Comparison of ENCODE assay signal across 8 cellular contexts in genomic region chr12:124609041-124609984, GRCh38. TPM values are rescaled to one million over a fixed set of nuclear protein-coding genes. Genes with fewer than 3 reads are reported as not detected.
DNase-seq lines count a peak whose midpoint lies in the region; ATAC-seq and TF ChIP-seq lines count a peak whose summit lies in the region.

No MANE protein-coding gene starts in this region.

- TF ChIP-seq CTCF in BE2C (IDR thresholded peaks at IDR 0.05; ENCODE audit: low read depth, low read length), result no peak
- TF ChIP-seq CTCF in endothelial cell (IDR thresholded peaks at IDR 0.05; ENCODE audit: unreplicated experiment), result no peak

- no peak overlapping the region for H3K4me3 ChIP-seq in BE2C (ENCODE audit: low read depth, low read length)

- DNase-seq in BE2C (peak; percentile 56), HK-2 (ENCODE audit: unreplicated experiment) (peak; percentile 39), NOMO-1 (lab: John Stamatoyannopoulos, UW; ENCODE audit: unreplicated experiment in 2 of 2) (peak; percentile 74 to 82), Right ventricle myocardium superior (peak; percentile 89), endothelial cell (ENCODE audit: low spot score) (no peak)
- peak; percentile 69 for DNase-seq in activated T-cell treated with anti-CD3 and anti-CD28 coated beads, Interleukin-2, amount 50 U/mL, for 4 hours
- DNase-seq in stimulated activated CD4-positive, alpha-beta T cell treated with anti-CD3 and anti-CD28 coated beads, Interleukin-12 subunit alpha, Interleukin-12 subunit beta, amount 100 ng/mL, for 48 hours (ENCODE audit: low read depth in 2 of 3, low spot score in 1 of 3), result peak; percentile 46 to 55 (median 50)

- H3K36me3 ChIP-seq in BE2C, result no peaks in the 10 kb centered on the region

- no peak overlapping the region for H3K27ac Mint-ChIP-seq in endothelial cell (ENCODE audit: unreplicated experiment)

- H3K27me3 Mint-ChIP-seq in activated T-cell treated with anti-CD3 and anti-CD28 coated beads, Interleukin-2, amount 50 U/mL, for 4 hours (ENCODE audit: low read depth), result peaks cover 8% of the 10 kb centered on the region
- H3K27me3 Mint-ChIP-seq in endothelial cell (ENCODE audit: unreplicated experiment), result peaks cover 6% of the 10 kb centered on the region

- no peaks in the 10 kb centered on the region for H3K27me3 ChIP-seq in BE2C

- peak overlapping the region; percentile 59 for H3K4me3 Mint-ChIP-seq in activated T-cell treated with anti-CD3 and anti-CD28 coated beads, Interleukin-2, amount 50 U/mL, for 4 hours
- no peak overlapping the region for H3K4me3 Mint-ChIP-seq in endothelial cell (ENCODE audit: unreplicated experiment)

- ATAC-seq in GM19372 (IDR thresholded peaks at IDR 0.05; ENCODE audit: low read depth, unreplicated experiment) (peak; percentile 73), Right ventricle myocardium superior (ENCODE audit: poor library complexity) (peak; percentile 80)
- peak; percentile 81 to 83 for ATAC-seq in activated T-cell treated with anti-CD3 and anti-CD28 coated beads, Interleukin-2, amount 50 U/mL, for 4 hours

- no peaks in the 10 kb centered on the region for H3K36me3 Mint-ChIP-seq in activated T-cell treated with anti-CD3 and anti-CD28 coated beads, Interleukin-2, amount 50 U/mL, for 4 hours (ENCODE audit: insufficient read depth)
- peaks cover 3% of the 10 kb centered on the region for H3K36me3 Mint-ChIP-seq in endothelial cell (ENCODE audit: low read depth, unreplicated experiment)

- H3K4me1 ChIP-seq in BE2C, result peaks cover 26% of the 10 kb centered on the region

- intact Hi-C loops in Right ventricle myocardium superior (cut with DNase I), result no loop called here

- peaks cover 32% of the 10 kb centered on the region for H3K4me1 Mint-ChIP-seq in activated T-cell treated with anti-CD3 and anti-CD28 coated beads, Interleukin-2, amount 50 U/mL, for 4 hours (ENCODE audit: low read depth)
- peaks cover 10% of the 10 kb centered on the region for H3K4me1 Mint-ChIP-seq in endothelial cell (ENCODE audit: unreplicated experiment)

- no peaks in the 10 kb centered on the region for H3K9me3 Mint-ChIP-seq in activated T-cell treated with anti-CD3 and anti-CD28 coated beads, Interleukin-2, amount 50 U/mL, for 4 hours
- H3K9me3 Mint-ChIP-seq in endothelial cell (ENCODE audit: unreplicated experiment), result no peaks in the 10 kb centered on the region

- H3K9me3 ChIP-seq in BE2C, result peaks cover 3% of the 10 kb centered on the region; the same call in 1 of the 2 replicates

RNA-seq across cellular contexts. Expression of gene NCOR2, which starts 41.9 kb away (rescaled TPM):
- polyA plus RNA-seq in BE2C (2012; ENCODE audit: insufficient read depth, insufficient read length, low read depth), result 138 TPM
- total RNA-seq in activated T-cell treated with anti-CD3 and anti-CD28 coated beads, Interleukin-2, amount 50 U/mL, for 4 hours, result 100 to 1,000 TPM; 127 to 160 (median 135) TPM
- total RNA-seq in Right ventricle myocardium superior (133 TPM), endothelial cell (ENCODE audit: unreplicated experiment) (132 TPM)
